In genomic region chr14:61476105-61476736, GRCh38 we compare ENCODE assay signal across 10 cellular contexts.
DNase-seq lines count a peak whose midpoint lies in the region; ATAC-seq and TF ChIP-seq lines count a peak whose summit lies in the region.
"Had no signal": no experiment of that assay in that cellular context is flagged by ENCODE, and none has a peak within 500 bp of the region (broad histone marks: within the 10 kb centered on the region; RNA-seq: fewer than 3 reads in every experiment).

No MANE protein-coding gene starts in this region.

- no peaks in the 10 kb centered on the region for H3K9me3 ChIP-seq in heart right ventricle
- H3K9me3 ChIP-seq in ascending aorta: no peaks in the 10 kb centered on the region
- no peaks in the 10 kb centered on the region for H3K9me3 ChIP-seq in naive thymus-derived CD4-positive, alpha-beta T cell (ENCODE audit: control insufficient read depth in 2 of 3, low read length in 3 of 3)
- H3K9me3 ChIP-seq in aorta (ENCODE audit: control insufficient read depth, low read length): no peaks in the 10 kb centered on the region

- no peaks in the 10 kb centered on the region for H3K27me3 Mint-ChIP-seq in naive thymus-derived CD4-positive, alpha-beta T cell

- 72 to 79% methylated on average over 2 of the region's 2 CpGs for WGBS in heart right ventricle, 2 donors
- 88 to 92% methylated on average over 2 of the region's 2 CpGs for WGBS in aorta, 2 donors

- H3K27me3 ChIP-seq in heart right ventricle: no peaks in the 10 kb centered on the region
- H3K27me3 ChIP-seq in ascending aorta: no peaks in the 10 kb centered on the region
- H3K27me3 ChIP-seq in naive thymus-derived CD4-positive, alpha-beta T cell (ENCODE audit: control insufficient read depth in 2 of 2, insufficient read depth in 2 of 2, low read length in 2 of 2): no peaks in the 10 kb centered on the region
- H3K27me3 ChIP-seq in aorta (ENCODE audit: control insufficient read depth in 1 of 2, insufficient read depth in 2 of 2, low read length in 1 of 2): no peaks in the 10 kb centered on the region

- H3K4me1 ChIP-seq in heart right ventricle: peaks cover 23 to 100% (median 83%) of the 10 kb centered on the region in 9 donors
- H3K4me1 ChIP-seq in ascending aorta: peaks cover 25 to 37% of the 10 kb centered on the region in 2 donors
- peaks cover 84 to 95% of the 10 kb centered on the region in 2 donors for H3K4me1 ChIP-seq in naive thymus-derived CD4-positive, alpha-beta T cell (ENCODE audit: control insufficient read depth in 2 of 2, insufficient read depth in 2 of 2, low read length in 2 of 2)
- peaks cover 0 to 3% of the 10 kb centered on the region in 2 donors for H3K4me1 ChIP-seq in aorta (ENCODE audit: control insufficient read depth in 1 of 2, insufficient read depth in 2 of 2, low read length in 2 of 2)

- H3K27ac ChIP-seq in heart right ventricle (peak overlapping the region; percentile 74 to 97 (median 87)), ascending aorta (peak overlapping the region; percentile 82 to 86), aorta (ENCODE audit: low read depth in 1 of 2, low read length in 2 of 2) (peak overlapping the region; percentile 85 to 95)
- peak overlapping the region; percentile 98 for H3K27ac ChIP-seq in naive thymus-derived CD4-positive, alpha-beta T cell (ENCODE audit: low read depth, low read length)

- DNase-seq in heart right ventricle: no peak
- no peak for DNase-seq in Right ventricle myocardium inferior (ENCODE audit: missing footprints)
- DNase-seq in ascending aorta (ENCODE audit: low spot score in 2 of 2): no peak
- no peak for DNase-seq in naive thymus-derived CD4-positive, alpha-beta T cell
- DNase-seq in aorta: no peak
- DNase-seq in NCI-H1105 (lab: John Stamatoyannopoulos, UW): no peak
- no peak for DNase-seq in stimulated activated CD4-positive, alpha-beta T cell treated with anti-CD3 and anti-CD28 coated beads, Interleukin-2, amount 100 ng/mL, for 48 hours
- DNase-seq: NCI-H748 treated with DMSO at 0.1 percent for 48 hours, occipital lobe had no signal

- CTCF ChIA-PET in naive thymus-derived CD4-positive, alpha-beta T cell (lab: Charles Lee): interaction anchor here (0.6 to 2.1 kb wide), 15 partner anchors 23 to 362 kb away, joined by 3 to 9 read pairs (median 3); no protein-coding TSS in a partner anchor

- H3K36me3 Mint-ChIP-seq in naive thymus-derived CD4-positive, alpha-beta T cell: peaks cover 3 to 36% (median 21%) of the 10 kb centered on the region in 5 donors

- peaks cover 0 to 9% (median 0%) of the 10 kb centered on the region in 9 donors for H3K36me3 ChIP-seq in heart right ventricle
- no peaks in the 10 kb centered on the region for H3K36me3 ChIP-seq in ascending aorta
- H3K36me3 ChIP-seq in naive thymus-derived CD4-positive, alpha-beta T cell (ENCODE audit: control insufficient read depth in 2 of 3, insufficient read depth in 3 of 3, low read length in 3 of 3): peaks cover 7 to 10% (median 8%) of the 10 kb centered on the region in 3 experiments
- no peaks in the 10 kb centered on the region for H3K36me3 ChIP-seq in aorta (ENCODE audit: control insufficient read depth in 1 of 2, insufficient read depth in 2 of 2, low read length in 1 of 2)

- H3K4me1 Mint-ChIP-seq in naive thymus-derived CD4-positive, alpha-beta T cell: peaks cover 54 to 98% (median 95%) of the 10 kb centered on the region in 7 donors

- POLR2A ChIA-PET in naive thymus-derived CD4-positive, alpha-beta T cell (lab: Charles Lee): interaction anchor here (0.6 to 3.4 kb wide), 24 partner anchors 9 to 286 kb away, joined by 3 to 20 read pairs (median 4); partner anchors contain the start of genes HIF1A and SNAPC1

- H3K4me3 Mint-ChIP-seq in naive thymus-derived CD4-positive, alpha-beta T cell: peak overlapping the region; percentile 14 to 79 (median 73)

- H3K27ac Mint-ChIP-seq in naive thymus-derived CD4-positive, alpha-beta T cell: peak overlapping the region in 8 of 9 donors; percentile 84 to 100 (median 95)

- TF ChIP-seq CTCF in heart right ventricle (IDR thresholded peaks at IDR 0.05): no peak
- no peak for TF ChIP-seq CTCF in ascending aorta (IDR thresholded peaks at IDR 0.05)

- intact Hi-C loops in heart right ventricle (cut with DNase I) (loop anchor here in 9 of 10 donors (2.0 to 10.0 kb wide), 13 partner anchors 36 to 276 kb away; partner anchors contain the start of gene HIF1A (in 3 of the 9)), Right ventricle myocardium inferior (cut with DNase I) (loop anchor here (2.0 to 5.0 kb wide), 2 partner anchors 41 to 111 kb away; no protein-coding TSS in a partner anchor), ascending aorta (cut with DNase I) (loop anchor here (2.0 to 5.0 kb wide), 4 partner anchors 51 to 111 kb away; no protein-coding TSS in a partner anchor), aorta (cut with DNase I) (loop anchor here (5.0 to 10.0 kb wide), 6 partner anchors 36 to 221 kb away; partner anchors contain the start of gene HIF1A (in 2 of the 2))
- intact Hi-C loops in naive thymus-derived CD4-positive, alpha-beta T cell (cut with micrococcal nuclease): loop anchor here (1.0 to 5.0 kb wide), 10 partner anchors 15 to 1229 kb away; partner anchors contain the start of genes SNAPC1 (in 2 of the 2) and PPM1A (in 1 of the 2)

- peak overlapping the region in 1 of 10 donors; percentile 5 for H3K4me3 ChIP-seq in heart right ventricle
- no peak overlapping the region for H3K4me3 ChIP-seq in ascending aorta
- H3K4me3 ChIP-seq in naive thymus-derived CD4-positive, alpha-beta T cell (ENCODE audit: low read length): peak overlapping the region; percentile 42
- H3K4me3 ChIP-seq in aorta (ENCODE audit: low read length in 2 of 2): no peak overlapping the region

- ATAC-seq in heart right ventricle (no peak), Right ventricle myocardium inferior (no peak), aorta (ENCODE audit: low FRiP score) (no peak), HG02970 (IDR thresholded peaks at IDR 0.05; ENCODE audit: low FRiP score, unreplicated experiment) (no peak)
- peak; percentile 1 for ATAC-seq in naive thymus-derived CD4-positive, alpha-beta T cell

- peaks cover 0 to 7% (median 0%) of the 10 kb centered on the region in 11 donors for H3K9me3 Mint-ChIP-seq in naive thymus-derived CD4-positive, alpha-beta T cell
